Comparison of ENCODE assay signal across 23 cellular contexts in genomic region chr20:13068336-13068735, GRCh38. TPM values are rescaled to one million over a fixed set of nuclear protein-coding genes. Genes with fewer than 3 reads are reported as not detected.
DNase-seq lines count a peak whose midpoint lies in the region; ATAC-seq, FAIRE-seq and TF ChIP-seq lines count a peak whose summit lies in the region.
"Had no signal": no experiment of that assay in that cellular context is flagged by ENCODE, and none has a peak within 500 bp of the region (broad histone marks: within the 10 kb centered on the region; RNA-seq: fewer than 3 reads in every experiment).

No MANE protein-coding gene starts in this region.

- H3K9me3 ChIP-seq in esophagus squamous epithelium, result peaks cover 0 to 7% (median 0%) of the 10 kb centered on the region in 3 donors
- H3K9me3 ChIP-seq: SK-N-SH had no signal

- CTCF ChIA-PET in activated CD4-positive, alpha-beta T cell treated with anti-CD3 and anti-CD28 coated beads, Interleukin-2, amount 10 ng/mL, durations not matched to agents 7 days and 5 days (lab: Charles Lee), result no interaction called here

- peak overlapping the region in 2 of 4 donors; percentile 22 to 32 for H3K27ac ChIP-seq in esophagus squamous epithelium

- H3K4me3 ChIP-seq in bronchial epithelial cell (ENCODE audit: low read depth, low read length) (no peak overlapping the region), esophagus squamous epithelium (no peak overlapping the region)
- H3K4me3 ChIP-seq: GM12878 had no signal

- 37 to 44% methylated on average over 3 of the region's 3 CpGs for WGBS in esophagus squamous epithelium, 2 donors

- ATAC-seq in left colon, result peak; percentile 100
- ATAC-seq in GM21825 (IDR thresholded peaks at IDR 0.05; ENCODE audit: unreplicated experiment), result no peak
- ATAC-seq: GM12878 had no signal

- H3K27me3 Mint-ChIP-seq in activated CD4-positive, alpha-beta T cell treated with anti-CD3 and anti-CD28 coated beads, Interleukin-2, amount 10 ng/mL, durations not matched to agents 7 days and 5 days, result no peaks in the 10 kb centered on the region
- H3K27me3 Mint-ChIP-seq: CD4-positive, CD25-positive, alpha-beta regulatory T cell had no signal

- H3K4me3 Mint-ChIP-seq in activated CD4-positive, alpha-beta T cell treated with anti-CD3 and anti-CD28 coated beads, Interleukin-2, amount 10 ng/mL, durations not matched to agents 7 days and 5 days, result no peak overlapping the region
- H3K4me3 Mint-ChIP-seq: CD4-positive, CD25-positive, alpha-beta regulatory T cell; IgD-negative memory B cell had no signal

- DNase-seq in LoVo (ENCODE audit: low spot score) (peak; percentile 77), bronchial epithelial cell (ENCODE audit: low read depth) (peak; percentile 34), left colon (peak; percentile 41 to 65), renal cortical epithelial cell (ENCODE audit: low read depth) (peak; percentile 17), esophagus squamous epithelium (lab: John Stamatoyannopoulos, UW) (no peak)
- DNase-seq in activated CD4-positive, alpha-beta T cell treated with anti-CD3 and anti-CD28 coated beads, Interleukin-2, amount 10 ng/mL, durations not matched to agents 7 days and 5 days, result no peak
- no peak for DNase-seq in stimulated activated CD4-positive, alpha-beta T cell treated with anti-CD3 and anti-CD28 coated beads, Interleukin-2, amount 100 ng/mL, for 24 hours
- DNase-seq: CD4-positive, CD25-positive, alpha-beta regulatory T cell; DMS 273 treated with DMSO at 0.1 percent for 48 hours; DMS79 treated with DMSO at 0.1 percent for 48 hours; GOT3; HCEC 1CT; NCI-H1417; NCI-H1694 treated with DMSO at 0.1 percent for 48 hours; NCI-H2081 treated with DMSO at 0.1 percent for 48 hours; NCI-H2171 treated with DMSO at 0.1 percent for 48 hours; NCI-H524 treated with DMSO at 0.1 percent for 48 hours; RPMI8226; SIG-M5; SK-N-SH had no signal

- H3K27me3 ChIP-seq in bronchial epithelial cell (ENCODE audit: control insufficient read depth, insufficient read depth, low read length) (no peaks in the 10 kb centered on the region), esophagus squamous epithelium (no peaks in the 10 kb centered on the region)

- FAIRE-seq in bronchial epithelial cell (lab: Jason Lieb, UNC), result no peak
- FAIRE-seq: GM12878 had no signal

- intact Hi-C loops in left colon (cut with DNase I, micrococcal nuclease), result no loop called here
- intact Hi-C loops in esophagus squamous epithelium (cut with DNase I), result no loop called here

- H3K9me3 Mint-ChIP-seq in activated CD4-positive, alpha-beta T cell treated with anti-CD3 and anti-CD28 coated beads, Interleukin-2, amount 10 ng/mL, durations not matched to agents 7 days and 5 days, result peaks cover 2% of the 10 kb centered on the region

- no peaks in the 10 kb centered on the region for H3K36me3 Mint-ChIP-seq in activated CD4-positive, alpha-beta T cell treated with anti-CD3 and anti-CD28 coated beads, Interleukin-2, amount 10 ng/mL, durations not matched to agents 7 days and 5 days (ENCODE audit: low read depth)
- H3K36me3 Mint-ChIP-seq: CD4-positive, CD25-positive, alpha-beta regulatory T cell; IgD-negative memory B cell had no signal

- POLR2A ChIA-PET in activated CD4-positive, alpha-beta T cell treated with anti-CD3 and anti-CD28 coated beads, Interleukin-2, amount 10 ng/mL, durations not matched to agents 7 days and 5 days (lab: Charles Lee), result no interaction called here

- TF ChIP-seq CTCF in bronchial epithelial cell (IDR thresholded peaks at IDR 0.05; ENCODE audit: insufficient read depth, low read length, severe bottlenecking) (no peak), esophagus squamous epithelium (IDR thresholded peaks at IDR 0.05) (no peak)

- H3K27ac Mint-ChIP-seq in activated CD4-positive, alpha-beta T cell treated with anti-CD3 and anti-CD28 coated beads, Interleukin-2, amount 10 ng/mL, durations not matched to agents 7 days and 5 days, result no peak overlapping the region
- H3K27ac Mint-ChIP-seq: CD4-positive, CD25-positive, alpha-beta regulatory T cell had no signal

- no peaks in the 10 kb centered on the region for H3K36me3 ChIP-seq in bronchial epithelial cell (ENCODE audit: control insufficient read depth, insufficient read depth, low read length)
- H3K36me3 ChIP-seq in esophagus squamous epithelium, result peaks cover 0 to 5% (median 0%) of the 10 kb centered on the region in 3 donors

- no peak for TF ChIP-seq POLR2A in esophagus squamous epithelium (IDR thresholded peaks at IDR 0.05)

- peaks cover 5% of the 10 kb centered on the region for H3K4me1 Mint-ChIP-seq in activated CD4-positive, alpha-beta T cell treated with anti-CD3 and anti-CD28 coated beads, Interleukin-2, amount 10 ng/mL, durations not matched to agents 7 days and 5 days
- H3K4me1 Mint-ChIP-seq: CD4-positive, CD25-positive, alpha-beta regulatory T cell; IgD-negative memory B cell had no signal

- no peaks in the 10 kb centered on the region for H3K4me1 ChIP-seq in esophagus squamous epithelium

RNA-seq across cellular contexts. Expression of gene SPTLC3, which starts 59.6 kb away (rescaled TPM):
- total RNA-seq in bronchial epithelial cell (2.4 and 4.6 TPM in 2 replicates), left colon (1 to 10 TPM; 6.6 to 9.7 TPM), renal cortical epithelial cell (4.2 and 46.9 TPM in 2 replicates), esophagus squamous epithelium (1 to 10 TPM; 6.9 to 9.1 (median 7.3) TPM)
- 1 to 10 TPM; 1.1 to 1.2 TPM for total RNA-seq in activated CD4-positive, alpha-beta T cell treated with anti-CD3 and anti-CD28 coated beads, Interleukin-2, amount 10 ng/mL, durations not matched to agents 7 days and 5 days

Comparison
In these comparisons a context has a peak if more than half of its experiments do, and no peak if none do; other contexts are left out.
1. DNase-seq: peak in LoVo (single experiment), bronchial epithelial cell (single experiment), left colon (2 of 2) and renal cortical epithelial cell (single experiment); none in esophagus squamous epithelium (single experiment), activated CD4-positive, alpha-beta T cell treated with anti-CD3 and anti-CD28 coated beads, Interleukin-2, amount 10 ng/mL, durations not matched to agents 7 days and 5 days (single experiment) and stimulated activated CD4-positive, alpha-beta T cell treated with anti-CD3 and anti-CD28 coated beads, Interleukin-2, amount 100 ng/mL, for 24 hours (0 of 2).